10 cellular contexts compared by ENCODE assay signal in the genomic region with DNA sequence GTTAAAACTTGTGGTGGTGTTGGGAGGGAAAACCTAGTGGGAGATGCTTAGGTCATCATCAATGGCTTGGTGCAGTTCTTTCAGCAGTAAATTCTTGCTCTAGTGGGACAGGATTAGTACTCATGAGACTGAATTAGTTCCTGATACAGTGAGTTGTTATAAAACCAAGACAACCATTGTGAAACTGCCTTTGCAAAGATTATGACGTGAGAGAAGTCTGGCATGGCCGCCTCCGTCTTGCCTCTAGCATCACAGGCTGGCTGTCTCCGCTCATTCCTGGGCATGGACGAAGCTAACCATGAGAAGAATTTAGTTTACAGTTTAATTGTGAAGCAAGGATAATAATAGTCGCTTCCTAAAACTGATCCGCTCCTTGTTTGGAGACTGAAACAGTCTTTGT.
DNase-seq lines count a peak whose midpoint lies in the region; ATAC-seq, FAIRE-seq and TF ChIP-seq lines count a peak whose summit lies in the region.
"Had no signal": no experiment of that assay in that cellular context is flagged by ENCODE, and none has a peak within 500 bp of the region (broad histone marks: within the 10 kb centered on the region; RNA-seq: fewer than 3 reads in every experiment).

No MANE protein-coding gene starts in this region.

- H3K27me3 Mint-ChIP-seq in activated T-helper 2 cell treated with anti-CD3 and anti-CD28 coated beads, Interferon-gamma antibody, Interleukin-2, Interleukin-4, amounts not matched to agents 10 μg/mL and 5 μg/mL and 100 μg/mL, durations not matched to agents 14 hours and 24 hours and 36 hours (ENCODE audit: low read depth) = peaks cover 13% of the 10 kb centered on the region
- H3K27me3 Mint-ChIP-seq: brain had no signal

- H3K36me3 ChIP-seq in OCI-LY7 (ENCODE audit: insufficient read depth, low read length) = no peaks in the 10 kb centered on the region
- no peaks in the 10 kb centered on the region for H3K36me3 ChIP-seq in gastrocnemius medialis

- no peaks in the 10 kb centered on the region for H4K20me1 ChIP-seq in OCI-LY7 (ENCODE audit: insufficient read depth, low read length)

- H3K4me3 ChIP-seq in OCI-LY7 (ENCODE audit: low read depth, low read length, poor library complexity, severe bottlenecking) (no peak overlapping the region), gastrocnemius medialis (no peak overlapping the region)

- H3K27ac Mint-ChIP-seq in activated T-helper 2 cell treated with anti-CD3 and anti-CD28 coated beads, Interferon-gamma antibody, Interleukin-2, Interleukin-4, amounts not matched to agents 10 μg/mL and 5 μg/mL and 100 μg/mL, durations not matched to agents 14 hours and 24 hours and 36 hours = no peak overlapping the region

- H3K4me3 Mint-ChIP-seq in activated T-helper 2 cell treated with anti-CD3 and anti-CD28 coated beads, Interferon-gamma antibody, Interleukin-2, Interleukin-4, amounts not matched to agents 10 μg/mL and 5 μg/mL and 100 μg/mL, durations not matched to agents 14 hours and 24 hours and 36 hours (ENCODE audit: low read depth) = no peak overlapping the region
- H3K4me3 Mint-ChIP-seq: brain had no signal

- peak; percentile 80 for FAIRE-seq in GM12892 (lab: Jason Lieb, UNC)

- no peak overlapping the region for H2AFZ ChIP-seq in OCI-LY7 (ENCODE audit: low read length)

- no peaks in the 10 kb centered on the region for H3K4me1 ChIP-seq in OCI-LY7 (ENCODE audit: insufficient read depth, low read length, poor library complexity, severe bottlenecking)
- no peaks in the 10 kb centered on the region for H3K4me1 ChIP-seq in gastrocnemius medialis

- CTCF ChIA-PET in OCI-LY7 (lab: Charles Lee; ENCODE audit: unreplicated experiment) = no interaction called here

- DNase-seq in GM12892 (ENCODE audit: insufficient read length) (no peak), foreskin melanocyte (peak; percentile 25), OCI-LY7 (ENCODE audit: low spot score) (no peak), gastrocnemius medialis (no peak)
- DNase-seq in activated T-helper 2 cell treated with anti-CD3 and anti-CD28 coated beads, Interferon-gamma antibody, Interleukin-2, Interleukin-4, amounts not matched to agents 10 μg/mL and 5 μg/mL and 100 μg/mL, durations not matched to agents 14 hours and 24 hours and 36 hours (ENCODE audit: low spot score) = no peak
- no peak for DNase-seq in NK-92 treated with Interleukin-12 subunit alpha and Interleukin-12 subunit beta, amount 100 ng/mL, for 24 hours (lab: John Stamatoyannopoulos, UW)
- DNase-seq: stimulated activated naive CD4-positive, alpha-beta T cell treated with Interleukin-2 at 50 U/mL for 16 hours had no signal

- no TSS peak for BruUV-seq in OCI-LY7 (replicated peaks; lab: Mats Ljungman, UMichigan)

- in situ Hi-C loops in gastrocnemius medialis (cut with MboI; ENCODE audit: low sequenced_read_pairs in 4 of 4) = no loop called here

- no peaks in the 10 kb centered on the region for H3K36me3 Mint-ChIP-seq in activated T-helper 2 cell treated with anti-CD3 and anti-CD28 coated beads, Interferon-gamma antibody, Interleukin-2, Interleukin-4, amounts not matched to agents 10 μg/mL and 5 μg/mL and 100 μg/mL, durations not matched to agents 14 hours and 24 hours and 36 hours (ENCODE audit: low read depth)
- H3K36me3 Mint-ChIP-seq: brain had no signal

- TF ChIP-seq POLR2A in GM12892 (IDR thresholded peaks at IDR 0.05; ENCODE audit: low read depth, low read length) (no peak), gastrocnemius medialis (IDR thresholded peaks at IDR 0.05) (no peak)

- H3K27ac ChIP-seq in OCI-LY7 (ENCODE audit: low read depth, low read length, poor library complexity, severe bottlenecking) (no peak overlapping the region), gastrocnemius medialis (no peak overlapping the region)

- intact Hi-C loops in activated T-helper 2 cell treated with anti-CD3 and anti-CD28 coated beads, Interferon-gamma antibody, Interleukin-2, Interleukin-4, amounts not matched to agents 10 μg/mL and 5 μg/mL and 100 μg/mL, durations not matched to agents 14 hours and 24 hours and 36 hours (cut with micrococcal nuclease) = no loop called here
- intact Hi-C loops in OCI-LY7 (cut with micrococcal nuclease; ENCODE audit: unreplicated experiment) (no loop called here), gastrocnemius medialis (cut with DNase I; ENCODE audit: low total_unique reads) (no loop called here)

- POLR2A ChIA-PET in OCI-LY7 (lab: Charles Lee) = interaction anchor here (0.6 to 1.3 kb wide), 3 partner anchors 16 to 697 kb away, joined by 3 read pairs; no protein-coding TSS in a partner anchor

- no peaks in the 10 kb centered on the region for H3K27me3 ChIP-seq in gastrocnemius medialis

- ATAC-seq in GM21619 (IDR thresholded peaks at IDR 0.05; ENCODE audit: unreplicated experiment) = peak; percentile 63
- peak; percentile 68 for ATAC-seq in HG03571 (IDR thresholded peaks at IDR 0.05; ENCODE audit: unreplicated experiment)
- no peak for ATAC-seq in gastrocnemius medialis

- H3K9me3 ChIP-seq in OCI-LY7 (ENCODE audit: low read length) = no peaks in the 10 kb centered on the region
- no peaks in the 10 kb centered on the region for H3K9me3 ChIP-seq in gastrocnemius medialis

- H3K4me1 Mint-ChIP-seq in activated T-helper 2 cell treated with anti-CD3 and anti-CD28 coated beads, Interferon-gamma antibody, Interleukin-2, Interleukin-4, amounts not matched to agents 10 μg/mL and 5 μg/mL and 100 μg/mL, durations not matched to agents 14 hours and 24 hours and 36 hours (ENCODE audit: low read depth) = no peaks in the 10 kb centered on the region

- no peaks in the 10 kb centered on the region for H3K9me3 Mint-ChIP-seq in activated T-helper 2 cell treated with anti-CD3 and anti-CD28 coated beads, Interferon-gamma antibody, Interleukin-2, Interleukin-4, amounts not matched to agents 10 μg/mL and 5 μg/mL and 100 μg/mL, durations not matched to agents 14 hours and 24 hours and 36 hours

- TF ChIP-seq CTCF in OCI-LY7 (conservative IDR thresholded peaks at IDR 0.05; ENCODE audit: low read length) (no peak), gastrocnemius medialis (IDR thresholded peaks at IDR 0.05 in 4 of 5, conservative IDR thresholded peaks at IDR 0.05 in 1 of 5) (no peak)

- H3K79me2 ChIP-seq in OCI-LY7 (ENCODE audit: insufficient read depth, low read depth, low read length) = no peaks in the 10 kb centered on the region

- no peak overlapping the region for H3K4me2 ChIP-seq in OCI-LY7 (ENCODE audit: low read length)

- no peaks in the 10 kb centered on the region for H3K9me2 ChIP-seq in OCI-LY7 (ENCODE audit: insufficient read depth, low read length)

Comparison
In these comparisons a context has a peak if more than half of its experiments do, and no peak if none do; other contexts are left out.
1. ATAC-seq: peak in GM21619 (single experiment) and HG03571 (single experiment); none in gastrocnemius medialis (0 of 2).